Comparison of ENCODE assay signal across 29 cellular contexts in the genomic region with DNA sequence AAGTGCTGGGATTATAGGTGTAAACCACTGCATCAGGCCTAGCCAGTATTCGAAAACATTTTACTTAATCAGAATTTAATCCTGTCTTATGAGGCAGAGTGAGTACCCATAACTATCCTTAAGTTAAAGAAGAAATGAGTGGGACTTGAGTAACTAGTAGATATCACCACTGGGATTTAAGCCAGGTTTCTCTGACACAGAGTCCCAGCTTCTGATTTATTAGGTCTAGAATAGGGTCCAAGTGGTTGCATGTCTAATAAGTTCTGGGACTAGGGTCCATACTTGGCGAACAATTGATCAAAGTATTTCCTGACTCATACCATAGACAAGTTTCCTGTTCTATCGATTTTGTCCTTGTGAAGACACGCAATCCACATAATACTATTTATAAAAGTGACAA.
"Had no signal": no experiment of that assay in that cellular context is flagged by ENCODE, and none has a peak within 500 bp of the region (broad histone marks: within the 10 kb centered on the region; RNA-seq: fewer than 3 reads in every experiment).

No MANE protein-coding gene starts in this region.

- H3K9me3 ChIP-seq: stomach, suprapubic skin, testis, thoracic aorta, thyroid gland, tibial artery, tibial nerve, transverse colon, upper lobe of left lung, upper lobe of right lung, uterus, vagina had no signal

- H3K36me3 ChIP-seq: stomach, suprapubic skin, thoracic aorta, thyroid gland, tibial artery, tibial nerve, transverse colon, upper lobe of right lung, uterus, vagina had no signal

- H3K4me3 Mint-ChIP-seq: stimulated activated effector memory CD8-positive, alpha-beta T cell treated with anti-CD3 and anti-CD28 coated beads, Interleukin-12 subunit alpha, Interleukin-12 subunit beta, amount 100 ng/mL, for 72 hours; stimulated activated memory B cell treated with anti-CD40 and anti-IgM and Interleukin-4, amounts not matched to agents 10 μg/mL and 1 μg/mL and 100 μg/mL, for 72 hours; stimulated activated naive B cell treated with anti-CD40 and anti-IgM and Interleukin-4, amounts not matched to agents 10 μg/mL and 1 μg/mL and 100 μg/mL, for 72 hours; stimulated activated naive CD8-positive, alpha-beta T cell treated with anti-CD3 and anti-CD28 coated beads, Interleukin-15, amount 100 ng/mL, for 72 hours; stimulated activated naive CD8-positive, alpha-beta T cell treated with anti-CD3 and anti-CD28 coated beads, Interleukin-15, Interleukin-2, amounts not matched to agents 100 ng/mL and 50 ng/mL, for 24 hours; type B pancreatic cell had no signal

- FAIRE-seq: urothelium cell line had no signal

- ATAC-seq: stimulated activated effector memory CD8-positive, alpha-beta T cell treated with anti-CD3 and anti-CD28 coated beads, Interleukin-12 subunit alpha, Interleukin-12 subunit beta, amount 100 ng/mL, for 72 hours; stimulated activated memory B cell treated with anti-CD40 and anti-IgM and Interleukin-4, amounts not matched to agents 10 μg/mL and 1 μg/mL and 100 μg/mL, for 72 hours; stimulated activated naive B cell treated with anti-CD40 and anti-IgM and Interleukin-4, amounts not matched to agents 10 μg/mL and 1 μg/mL and 100 μg/mL, for 72 hours; stimulated activated naive CD8-positive, alpha-beta T cell treated with anti-CD3 and anti-CD28 coated beads, Interleukin-15, amount 100 ng/mL, for 72 hours; stimulated activated naive CD8-positive, alpha-beta T cell treated with anti-CD3 and anti-CD28 coated beads, Interleukin-15, Interleukin-2, amounts not matched to agents 100 U/mL and 50 U/mL, for 24 hours; upper lobe of right lung had no signal

- H3K9me3 Mint-ChIP-seq: stimulated activated effector memory CD8-positive, alpha-beta T cell treated with anti-CD3 and anti-CD28 coated beads, Interleukin-12 subunit alpha, Interleukin-12 subunit beta, amount 100 ng/mL, for 72 hours; stimulated activated memory B cell treated with anti-CD40 and anti-IgM and Interleukin-4, amounts not matched to agents 10 μg/mL and 1 μg/mL and 100 μg/mL, for 72 hours; stimulated activated naive B cell treated with anti-CD40 and anti-IgM and Interleukin-4, amounts not matched to agents 10 μg/mL and 1 μg/mL and 100 μg/mL, for 72 hours; stimulated activated naive CD8-positive, alpha-beta T cell treated with anti-CD3 and anti-CD28 coated beads, Interleukin-15, amount 100 ng/mL, for 72 hours; stimulated activated naive CD8-positive, alpha-beta T cell treated with anti-CD3 and anti-CD28 coated beads, Interleukin-15, Interleukin-2, amounts not matched to agents 100 ng/mL and 50 ng/mL, for 24 hours; type B pancreatic cell had no signal

- H3K27ac ChIP-seq: stomach, suprapubic skin, testis, thoracic aorta, thyroid gland, tibial artery, tibial nerve, transverse colon, upper lobe of right lung, vagina had no signal

- H3K27ac Mint-ChIP-seq: stimulated activated effector memory CD8-positive, alpha-beta T cell treated with anti-CD3 and anti-CD28 coated beads, Interleukin-12 subunit alpha, Interleukin-12 subunit beta, amount 100 ng/mL, for 72 hours; stimulated activated memory B cell treated with anti-CD40 and anti-IgM and Interleukin-4, amounts not matched to agents 10 μg/mL and 1 μg/mL and 100 μg/mL, for 72 hours; stimulated activated naive B cell treated with anti-CD40 and anti-IgM and Interleukin-4, amounts not matched to agents 10 μg/mL and 1 μg/mL and 100 μg/mL, for 72 hours; stimulated activated naive CD8-positive, alpha-beta T cell treated with anti-CD3 and anti-CD28 coated beads, Interleukin-15, amount 100 ng/mL, for 72 hours; stimulated activated naive CD8-positive, alpha-beta T cell treated with anti-CD3 and anti-CD28 coated beads, Interleukin-15, Interleukin-2, amounts not matched to agents 100 ng/mL and 50 ng/mL, for 24 hours; type B pancreatic cell had no signal

- H3K4me3 ChIP-seq: stomach, suprapubic skin, testis, thoracic aorta, thyroid gland, tibial artery, tibial nerve, transverse colon, upper lobe of left lung, upper lobe of right lung, uterus, vagina had no signal

- H3K36me3 Mint-ChIP-seq: stimulated activated effector memory CD8-positive, alpha-beta T cell treated with anti-CD3 and anti-CD28 coated beads, Interleukin-12 subunit alpha, Interleukin-12 subunit beta, amount 100 ng/mL, for 72 hours; stimulated activated memory B cell treated with anti-CD40 and anti-IgM and Interleukin-4, amounts not matched to agents 10 μg/mL and 1 μg/mL and 100 μg/mL, for 72 hours; stimulated activated naive B cell treated with anti-CD40 and anti-IgM and Interleukin-4, amounts not matched to agents 10 μg/mL and 1 μg/mL and 100 μg/mL, for 72 hours; type B pancreatic cell had no signal

- H3K27me3 ChIP-seq: suprapubic skin, testis, thyroid gland, tibial artery, tibial nerve, transverse colon, upper lobe of left lung, upper lobe of right lung, uterus, vagina had no signal

- H3K4me1 ChIP-seq: stomach, suprapubic skin, testis, thyroid gland, tibial artery, tibial nerve, transverse colon, upper lobe of right lung, uterus, vagina had no signal

- H3K4me1 Mint-ChIP-seq: stimulated activated effector memory CD8-positive, alpha-beta T cell treated with anti-CD3 and anti-CD28 coated beads, Interleukin-12 subunit alpha, Interleukin-12 subunit beta, amount 100 ng/mL, for 72 hours; stimulated activated memory B cell treated with anti-CD40 and anti-IgM and Interleukin-4, amounts not matched to agents 10 μg/mL and 1 μg/mL and 100 μg/mL, for 72 hours; stimulated activated naive B cell treated with anti-CD40 and anti-IgM and Interleukin-4, amounts not matched to agents 10 μg/mL and 1 μg/mL and 100 μg/mL, for 72 hours; stimulated activated naive CD8-positive, alpha-beta T cell treated with anti-CD3 and anti-CD28 coated beads, Interleukin-15, amount 100 ng/mL, for 72 hours had no signal

- DNase-seq: stimulated activated CD4-positive, alpha-beta T cell treated with anti-CD3 and anti-CD28 coated beads, Interleukin-2, amount 100 ng/mL, for 48 hours; stimulated activated CD4-positive, alpha-beta T cell treated with anti-CD3 and anti-CD28 coated beads, Interleukin-4, amount 100 ng/mL, for 1 hour; stimulated activated CD4-positive, alpha-beta T cell treated with anti-CD3 and anti-CD28 coated beads, Interleukin-4, amount 100 ng/mL, for 24 hours; stimulated activated CD4-positive, alpha-beta T cell treated with anti-CD3 and anti-CD28 coated beads, Interleukin-4, amount 100 ng/mL, for 4 hours; stimulated activated CD8-positive, alpha-beta memory T cell treated with anti-CD3 and anti-CD28 coated beads, Interleukin-4, amount 100 ng/mL, for 48 hours; stimulated activated naive B cell treated with anti-CD40 and anti-IgM and Interleukin-4, amounts not matched to agents 10 μg/mL and 1 μg/mL and 100 μg/mL, for 72 hours; stimulated activated naive CD4-positive, alpha-beta T cell; stimulated activated naive CD4-positive, alpha-beta T cell treated with Interleukin-2 at 50 U/mL for 16 hours; stimulated activated naive CD8-positive, alpha-beta T cell treated with anti-CD3 and anti-CD28 coated beads, Interleukin-15, amount 100 ng/mL, for 72 hours; stimulated activated naive CD8-positive, alpha-beta T cell treated with anti-CD3 and anti-CD28 coated beads, Interleukin-15, Interleukin-2, amounts not matched to agents 100 U/mL and 50 U/mL, for 24 hours; stomach; substantia nigra; testis; thyroid gland; tibial artery; transverse colon; trophoblast cell; upper lobe of left lung; upper lobe of right lung; uterus had no signal
